Comparison of ENCODE assay signal across 28 cellular contexts in the genomic region with DNA sequence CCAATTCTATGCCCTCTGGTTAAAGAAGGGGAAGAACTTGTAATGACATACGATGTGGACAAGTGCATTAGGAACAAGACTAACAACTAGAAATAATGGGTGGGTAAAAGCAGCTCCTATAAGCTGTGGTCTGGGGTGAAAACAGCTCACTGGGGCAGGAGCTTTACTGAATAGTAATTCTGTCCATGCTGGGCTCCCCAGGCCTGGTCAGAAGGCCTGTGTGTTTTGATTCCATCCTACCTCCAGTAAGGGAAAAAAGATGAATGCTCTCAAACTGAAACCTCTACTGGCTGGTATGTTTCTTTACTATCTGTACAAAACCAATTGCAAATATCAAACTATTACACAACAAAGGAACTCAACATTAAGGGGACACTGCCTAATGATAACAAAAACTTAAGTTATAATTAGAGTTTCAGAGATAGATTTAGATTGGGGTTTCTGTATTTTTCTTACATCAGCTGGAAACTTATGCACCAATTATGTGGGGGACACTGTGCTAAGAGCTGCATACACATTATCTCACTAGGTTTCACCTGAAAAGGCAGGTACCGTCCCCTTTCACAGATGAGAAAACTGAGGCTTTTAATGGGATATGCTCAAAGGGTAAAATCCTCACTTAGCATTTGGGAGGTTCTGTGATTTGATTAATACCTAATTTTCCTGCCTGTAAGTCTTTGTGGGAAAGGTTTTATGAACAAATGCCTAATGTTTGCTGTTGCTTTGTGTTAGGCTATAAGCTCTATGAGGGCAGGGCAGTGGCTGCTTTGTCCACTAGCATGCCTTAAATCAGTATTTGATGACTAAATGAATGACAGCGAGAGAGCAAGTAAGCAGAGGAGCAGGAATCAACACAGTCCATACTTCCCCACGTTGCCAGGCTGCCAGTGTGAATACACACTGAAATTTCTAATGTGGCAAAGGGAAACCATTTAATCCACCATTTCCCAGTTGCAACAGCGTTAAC. TPM values are rescaled to one million over a fixed set of nuclear protein-coding genes. Genes with fewer than 3 reads are reported as not detected.
DNase-seq lines count a peak whose midpoint lies in the region; ATAC-seq and TF ChIP-seq lines count a peak whose summit lies in the region.
"Had no signal": no experiment of that assay in that cellular context is flagged by ENCODE, and none has a peak within 500 bp of the region (broad histone marks: within the 10 kb centered on the region; RNA-seq: fewer than 3 reads in every experiment).

No MANE protein-coding gene starts in this region.

- peaks cover 0 to 3% (median 0%) of the 10 kb centered on the region in 6 donors for H3K9me3 Mint-ChIP-seq in immature natural killer cell
- H3K9me3 Mint-ChIP-seq: naive B cell; stimulated activated naive B cell treated with anti-CD40 and anti-IgM and Interleukin-4, amounts not matched to agents 10 μg/mL and 1 μg/mL and 100 μg/mL, for 72 hours had no signal

- peak overlapping the region; percentile 16 to 74 (median 54) for H3K4me3 Mint-ChIP-seq in immature natural killer cell
- H3K4me3 Mint-ChIP-seq: naive B cell; stimulated activated naive B cell treated with anti-CD40 and anti-IgM and Interleukin-4, amounts not matched to agents 10 μg/mL and 1 μg/mL and 100 μg/mL, for 72 hours had no signal

- H2AFZ ChIP-seq in PC-3 (ENCODE audit: low read length), result no peak overlapping the region

- H3F3A ChIP-seq in PC-3 (ENCODE audit: low read length, unreplicated experiment), result no peaks in the 10 kb centered on the region

- CTCF ChIA-PET in PC-3 (lab: Charles Lee), result no interaction called here

- H3K27ac Mint-ChIP-seq in immature natural killer cell, result peak overlapping the region; percentile 26 to 94 (median 82)
- H3K27ac Mint-ChIP-seq: naive B cell; stimulated activated naive B cell treated with anti-CD40 and anti-IgM and Interleukin-4, amounts not matched to agents 10 μg/mL and 1 μg/mL and 100 μg/mL, for 72 hours had no signal

- no peaks in the 10 kb centered on the region for H3K27me3 ChIP-seq in PC-3 (ENCODE audit: low read length)
- no peaks in the 10 kb centered on the region for H3K27me3 ChIP-seq in aorta (ENCODE audit: control insufficient read depth in 1 of 2, insufficient read depth in 2 of 2, low read length in 1 of 2)
- H3K27me3 ChIP-seq: esophagus muscularis mucosa, gastroesophageal sphincter, sigmoid colon, tibial nerve had no signal

- H3K9me3 ChIP-seq in PC-3 (ENCODE audit: low read length) (no peaks in the 10 kb centered on the region), aorta (ENCODE audit: control insufficient read depth, low read length) (no peaks in the 10 kb centered on the region)
- H3K9me3 ChIP-seq: esophagus muscularis mucosa, gastroesophageal sphincter, sigmoid colon, tibial nerve had no signal

- WGBS in aorta, 2 donors, result 65 to 77% methylated on average over 5 of the region's 5 CpGs

- H3K36me3 ChIP-seq in PC-3 (ENCODE audit: low read depth, low read length) (peaks cover 64% of the 10 kb centered on the region), aorta (ENCODE audit: control insufficient read depth in 1 of 2, insufficient read depth in 2 of 2, low read length in 1 of 2) (peaks cover 0 to 4% of the 10 kb centered on the region in 2 donors)
- H3K36me3 ChIP-seq: sigmoid colon had no signal

- H3K4me1 Mint-ChIP-seq in immature natural killer cell, result peaks cover 17 to 36% of the 10 kb centered on the region in 2 donors
- H3K4me1 Mint-ChIP-seq: naive B cell had no signal

- peaks cover 74% of the 10 kb centered on the region for H3K79me2 ChIP-seq in PC-3 (ENCODE audit: low read length)

- H4K20me1 ChIP-seq in PC-3 (ENCODE audit: low read length), result no peaks in the 10 kb centered on the region

- no peaks in the 10 kb centered on the region for H3K9me2 ChIP-seq in PC-3 (replicated peaks; ENCODE audit: low read length)

- peaks cover 0 to 4% (median 0%) of the 10 kb centered on the region in 3 donors for H3K27me3 Mint-ChIP-seq in immature natural killer cell (ENCODE audit: low read depth in 3 of 3)
- H3K27me3 Mint-ChIP-seq: naive B cell; stimulated activated naive B cell treated with anti-CD40 and anti-IgM and Interleukin-4, amounts not matched to agents 10 μg/mL and 1 μg/mL and 100 μg/mL, for 72 hours had no signal

- intact Hi-C loops in PC-3 (cut with micrococcal nuclease), result no loop called here
- intact Hi-C loops in aorta (cut with DNase I), result no loop called here

- DNase-seq in AG10803 (ENCODE audit: low read depth) (peak; percentile 32), PC-3 (no peak), immature natural killer cell (no peak), omental fat pad (ENCODE audit: low spot score) (no peak), aorta (no peak), NCI-H2107 (lab: John Stamatoyannopoulos, UW) (no peak)
- DNase-seq: activated CD4-positive, alpha-beta T cell treated with anti-CD3 and anti-CD28 coated beads for 4 hours; activated CD8-positive, alpha-beta memory T cell treated with anti-CD3 and anti-CD28 coated beads, Interleukin-2, amount 50 U/mL, for 48 hours; activated gamma-delta T cell treated with Interleukin-2 at 50 U/mL for 16 hours; central memory CD4-positive, alpha-beta T cell; HCEC 1CT; mesendoderm; MM.1S; naive B cell; NCI-H146; NCI-H774; OCI-M1; posterior cingulate gyrus; SIG-M5; sigmoid colon; stimulated activated naive B cell treated with anti-CD40 and anti-IgM and Interleukin-4, amounts not matched to agents 10 μg/mL and 1 μg/mL and 100 μg/mL, for 72 hours; T-helper 1 cell had no signal

- no peak overlapping the region for H3K4me2 ChIP-seq in PC-3 (ENCODE audit: low read length)

- H3K4me3 ChIP-seq in AG10803 (ENCODE audit: low read length) (no peak overlapping the region), PC-3 (ENCODE audit: low read length) (no peak overlapping the region), aorta (ENCODE audit: low read length in 2 of 2) (no peak overlapping the region)
- H3K4me3 ChIP-seq: esophagus muscularis mucosa, gastroesophageal sphincter, sigmoid colon, tibial nerve had no signal

- peaks cover 8 to 26% (median 10%) of the 10 kb centered on the region in 3 donors for H3K36me3 Mint-ChIP-seq in immature natural killer cell

- peak overlapping the region; percentile 37 for H3K27ac ChIP-seq in PC-3 (ENCODE audit: low read length)
- no peak overlapping the region for H3K27ac ChIP-seq in aorta (ENCODE audit: low read depth in 1 of 2, low read length in 2 of 2)
- H3K27ac ChIP-seq: C4-2B, esophagus muscularis mucosa, gastroesophageal sphincter, sigmoid colon, tibial nerve had no signal

- H3K9ac ChIP-seq in PC-3 (ENCODE audit: low read length), result no peak overlapping the region

- TF ChIP-seq CTCF in AG10803 (conservative IDR thresholded peaks at IDR 0.05; ENCODE audit: low read length), result no peak
- no peak for TF ChIP-seq CTCF in PC-3 (conservative IDR thresholded peaks at IDR 0.05; ENCODE audit: low read depth, low read length)
- no peak for TF ChIP-seq CTCF in omental fat pad (IDR thresholded peaks at IDR 0.05)

- no TSS peak for BruUV-seq in PC-3 (replicated peaks; lab: Mats Ljungman, UMichigan)

- peak; percentile 45 for ATAC-seq in GM18868 (IDR thresholded peaks at IDR 0.05; ENCODE audit: unreplicated experiment)
- ATAC-seq in PC-3, result peak; percentile 32; the same call in 1 of the 2 replicates
- no peak for ATAC-seq in omental fat pad (ENCODE audit: low FRiP score)
- ATAC-seq in HG03135 (IDR thresholded peaks at IDR 0.05; ENCODE audit: unreplicated experiment), result no peak
- no peak for ATAC-seq in aorta (ENCODE audit: low FRiP score)
- ATAC-seq: gastroesophageal sphincter; stimulated activated naive B cell treated with anti-CD40 and anti-IgM and Interleukin-4, amounts not matched to agents 10 μg/mL and 1 μg/mL and 100 μg/mL, for 72 hours had no signal

- POLR2A ChIA-PET in PC-3 (lab: Charles Lee; ENCODE audit: unreplicated experiment), result no interaction called here

- H3K4me1 ChIP-seq in PC-3 (ENCODE audit: insufficient read depth, low read length) (peaks cover 12% of the 10 kb centered on the region), aorta (ENCODE audit: control insufficient read depth in 1 of 2, insufficient read depth in 2 of 2, low read length in 2 of 2) (peaks cover 4 to 10% of the 10 kb centered on the region in 2 donors)
- H3K4me1 ChIP-seq: sigmoid colon had no signal

RNA-seq across cellular contexts. Expression of a gene that starts 53.6 kb away (rescaled TPM):
- total RNA-seq in PC-3 (2014; rRNA removed) (72.2 and 82.4 TPM in 2 replicates), omental fat pad (100 to 1,000 TPM in 2 of 4 donors, 10 to 100 TPM in 2; 64.3 to 318 (median 121) TPM), aorta (100 to 1,000 TPM; 107 to 207 TPM)
- polyA plus RNA-seq in immature natural killer cell (1 to 10 TPM; 2.7 to 5.4 (median 5.2) TPM), aorta (10 to 100 TPM; 36.6 to 48.3 TPM)

Comparison
In these comparisons a context has a peak if more than half of its experiments do, and no peak if none do; other contexts are left out.
1. ATAC-seq: peak in GM18868 (single experiment) and PC-3 (single experiment); none in omental fat pad (single experiment), HG03135 (single experiment) and aorta (single experiment).